Comparison of ENCODE assay signal across 8 cellular contexts in the genomic region with DNA sequence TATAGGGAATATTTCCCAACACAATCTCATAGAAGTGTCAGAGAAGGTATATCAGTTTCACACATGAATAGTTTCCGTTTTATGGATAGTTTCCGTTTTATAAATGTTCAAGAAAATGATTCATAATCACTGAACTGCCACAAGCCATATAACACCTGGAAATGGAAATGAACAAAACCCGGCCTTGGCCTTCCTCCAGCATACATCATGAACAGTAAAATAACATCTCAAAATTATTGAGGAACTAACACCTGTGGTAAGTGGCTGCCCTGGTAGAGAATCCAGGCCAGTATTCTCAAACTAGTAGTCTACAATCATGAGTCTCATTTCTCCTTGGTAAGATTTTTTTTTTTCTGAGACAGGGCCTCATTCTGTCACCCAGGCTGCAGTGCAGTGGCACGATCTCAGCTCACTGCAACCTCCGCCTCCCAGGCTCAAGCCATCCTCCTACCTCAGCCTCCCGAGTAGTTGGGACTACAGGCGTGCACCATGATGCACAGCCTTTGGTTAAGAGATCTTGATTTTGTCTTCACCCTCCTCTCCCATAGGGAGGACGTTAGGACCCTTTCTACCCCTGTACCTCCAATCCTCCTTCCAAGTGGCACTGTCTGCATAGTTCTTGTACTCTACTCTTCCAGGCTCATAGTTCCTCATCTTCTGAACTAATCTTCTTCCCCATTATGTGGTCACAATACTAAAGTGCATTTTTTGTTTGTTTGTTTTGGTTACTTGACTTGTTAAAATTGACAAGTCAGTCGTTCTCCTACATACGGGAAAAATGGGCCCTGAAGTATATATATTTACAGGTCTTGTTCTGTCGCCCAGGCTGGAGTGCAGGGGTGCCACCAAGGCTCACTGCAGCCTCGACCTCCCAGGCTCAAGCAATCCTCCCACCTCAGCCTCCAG. TPM values are rescaled to one million over a fixed set of nuclear protein-coding genes. Genes with fewer than 3 reads are reported as not detected.
DNase-seq lines count a peak whose midpoint lies in the region; ATAC-seq, FAIRE-seq and TF ChIP-seq lines count a peak whose summit lies in the region.

No MANE protein-coding gene starts in this region.

- FAIRE-seq in RCC 7860 (lab: Jason Lieb, UNC), result no peak

- no peak for TF ChIP-seq POLR2A in thyroid gland (IDR thresholded peaks at IDR 0.05)

- no peaks in the 10 kb centered on the region for H3K27me3 ChIP-seq in CD8-positive, alpha-beta memory T cell (ENCODE audit: insufficient read depth, low read length, poor library complexity, severe bottlenecking)
- no peaks in the 10 kb centered on the region for H3K27me3 ChIP-seq in thyroid gland

- no peaks in the 10 kb centered on the region for H3K9me3 ChIP-seq in CD8-positive, alpha-beta memory T cell (ENCODE audit: low read length)
- H3K9me3 ChIP-seq in mesodermal cell (ENCODE audit: control insufficient read depth, low read length), result no peaks in the 10 kb centered on the region
- no peaks in the 10 kb centered on the region for H3K9me3 ChIP-seq in thyroid gland

- peak overlapping the region; percentile 47 to 87 (median 64) for H3K27ac Mint-ChIP-seq in CD8-positive, alpha-beta memory T cell
- H3K27ac Mint-ChIP-seq in activated naive CD4-positive, alpha-beta T cell treated with anti-CD3 and anti-CD28 coated beads, Interleukin-2, amount 50 U/mL, for 24 hours, result peak overlapping the region; percentile 93

- H3K4me3 ChIP-seq in CD8-positive, alpha-beta memory T cell (ENCODE audit: low read length), result peak overlapping the region; percentile 68
- H3K4me3 ChIP-seq in mesodermal cell (ENCODE audit: extremely low read depth, insufficient read depth, low read length, poor library complexity, severe bottlenecking) (peak overlapping the region; percentile 37), thyroid gland (replicated peaks in 1 of 3) (peak overlapping the region in 1 of 3 donors; percentile 71)

- intact Hi-C loops in thyroid gland (cut with DNase I), result no loop called here

- WGBS in mesodermal cell (ENCODE audit: insufficient coverage in 2 of 2), 2 experiments, result 91 to 94% methylated on average over 7 to 9 of the region's 12 CpGs
- 80 to 85% methylated on average over 12 of the region's 12 CpGs for WGBS in thyroid gland, 2 donors

- no peak for DNase-seq in CD8-positive, alpha-beta memory T cell
- DNase-seq in thyroid gland (no peak), NCI-H2107 treated with DMSO at 0.1 percent for 48 hours (lab: John Stamatoyannopoulos, UW; ENCODE audit: unreplicated experiment) (no peak), globus pallidus (ENCODE audit: low spot score) (no peak), RCC 7860 (ENCODE audit: low spot score) (no peak)

- TF ChIP-seq CTCF in thyroid gland (IDR thresholded peaks at IDR 0.05), result no peak

- H3K4me1 Mint-ChIP-seq in CD8-positive, alpha-beta memory T cell, result peaks cover 21 to 34% (median 25%) of the 10 kb centered on the region in 3 donors
- H3K4me1 Mint-ChIP-seq in activated naive CD4-positive, alpha-beta T cell treated with anti-CD3 and anti-CD28 coated beads, Interleukin-2, amount 50 U/mL, for 24 hours, result peaks cover 29% of the 10 kb centered on the region

- H3K27ac ChIP-seq in CD8-positive, alpha-beta memory T cell (ENCODE audit: low read depth, low read length), result peak overlapping the region; percentile 64
- no peak overlapping the region for H3K27ac ChIP-seq in mesodermal cell (ENCODE audit: low read depth, low read length, severe bottlenecking)
- peak overlapping the region in 2 of 3 donors; percentile 87 to 89 for H3K27ac ChIP-seq in thyroid gland

- CTCF ChIA-PET in CD8-positive, alpha-beta memory T cell (lab: Charles Lee), result interaction anchor here (0.8 kb wide), 1 partner anchor 57 kb away, joined by 3 read pairs; no protein-coding TSS in a partner anchor

- no peaks in the 10 kb centered on the region for H3K36me3 ChIP-seq in CD8-positive, alpha-beta memory T cell (ENCODE audit: insufficient read depth, low read length)
- no peaks in the 10 kb centered on the region for H3K36me3 ChIP-seq in mesodermal cell (ENCODE audit: control insufficient read depth, insufficient read depth, low read length)
- H3K36me3 ChIP-seq in thyroid gland, result no peaks in the 10 kb centered on the region

- peaks cover 0 to 13% of the 10 kb centered on the region in 2 donors for H3K27me3 Mint-ChIP-seq in CD8-positive, alpha-beta memory T cell
- no peaks in the 10 kb centered on the region for H3K27me3 Mint-ChIP-seq in activated naive CD4-positive, alpha-beta T cell treated with anti-CD3 and anti-CD28 coated beads, Interleukin-2, amount 50 U/mL, for 24 hours

- POLR2A ChIA-PET in CD8-positive, alpha-beta memory T cell (lab: Charles Lee), result interaction anchor here (0.7 to 2.0 kb wide), 2 partner anchors 22 to 147 kb away, joined by 4 to 8 read pairs; no protein-coding TSS in a partner anchor

- no peaks in the 10 kb centered on the region for H3K9me3 Mint-ChIP-seq in CD8-positive, alpha-beta memory T cell
- H3K9me3 Mint-ChIP-seq in activated naive CD4-positive, alpha-beta T cell treated with anti-CD3 and anti-CD28 coated beads, Interleukin-2, amount 50 U/mL, for 24 hours, result no peaks in the 10 kb centered on the region

- peak overlapping the region; percentile 59 to 96 (median 92) for H3K4me3 Mint-ChIP-seq in CD8-positive, alpha-beta memory T cell
- H3K4me3 Mint-ChIP-seq in activated naive CD4-positive, alpha-beta T cell treated with anti-CD3 and anti-CD28 coated beads, Interleukin-2, amount 50 U/mL, for 24 hours, result peak overlapping the region; percentile 85

- ATAC-seq in HG03354 (IDR thresholded peaks at IDR 0.05; ENCODE audit: poor library complexity, severe bottlenecking, unreplicated experiment), result peak; percentile 54

- H3K4me1 ChIP-seq in CD8-positive, alpha-beta memory T cell (ENCODE audit: insufficient read depth, low read length), result peaks cover 10% of the 10 kb centered on the region
- H3K4me1 ChIP-seq in mesodermal cell (ENCODE audit: control insufficient read depth, insufficient read depth, low read length, poor library complexity, severe bottlenecking), result no peaks in the 10 kb centered on the region
- peaks cover 0 to 6% of the 10 kb centered on the region in 2 donors for H3K4me1 ChIP-seq in thyroid gland

- peaks cover 0 to 1% (median 0%) of the 10 kb centered on the region in 3 donors for H3K36me3 Mint-ChIP-seq in CD8-positive, alpha-beta memory T cell
- no peaks in the 10 kb centered on the region for H3K36me3 Mint-ChIP-seq in activated naive CD4-positive, alpha-beta T cell treated with anti-CD3 and anti-CD28 coated beads, Interleukin-2, amount 50 U/mL, for 24 hours

RNA-seq across cellular contexts. Expression of gene RGS9, which starts 15.0 kb away (rescaled TPM):
- total RNA-seq in CD8-positive, alpha-beta memory T cell, result 1 to 10 TPM; 1.4 to 2.6 TPM
- polyA plus RNA-seq in CD8-positive, alpha-beta memory T cell, result 8.9 TPM
- 11.4 TPM for polyA plus RNA-seq in mesodermal cell (2013, experiment 1 of 2)
- polyA plus RNA-seq in mesodermal cell (2013, experiment 2 of 2), result 13.4 TPM
- total RNA-seq in thyroid gland, result 10 to 100 TPM in 1 of 4 donors, 1 to 10 TPM in 3; 6.0 to 15.5 (median 6.7) TPM
